1 cellular context compared by ENCODE assay signal in genomic region chr2:120388222-120389035, GRCh38.
TF ChIP-seq lines count a peak whose summit lies in the region.

No MANE protein-coding gene starts in this region.

TF ChIP-seq in HepG2, 621 proteins besides CTCF, POLR2A, EP300 and RAD21:
- TF ChIP-seq NBN (conservative IDR thresholded peaks at IDR 0.05) (no peak), GTF3A (CRISPR knock-in tag; conservative IDR thresholded peaks at IDR 0.05) (no peak), ZNF83 (CRISPR knock-in tag; IDR thresholded peaks at IDR 0.05; ENCODE audit: borderline replicate concordance) (no peak), JUND (CRISPR knock-in tag; IDR thresholded peaks at IDR 0.05) (no peak), SIX4 (CRISPR knock-in tag; IDR thresholded peaks at IDR 0.05) (no peak)
TF ChIP-seq in HepG2: peak in this region for 0.
